Comparison of ENCODE assay signal across 21 cellular contexts in genomic region chr1:113943028-113943811, GRCh38. TPM values are rescaled to one million over a fixed set of nuclear protein-coding genes. Genes with fewer than 3 reads are reported as not detected.
DNase-seq lines count a peak whose midpoint lies in the region; ATAC-seq and TF ChIP-seq lines count a peak whose summit lies in the region.
"Had no signal": no experiment of that assay in that cellular context is flagged by ENCODE, and none has a peak within 500 bp of the region (broad histone marks: within the 10 kb centered on the region; RNA-seq: fewer than 3 reads in every experiment).

No MANE protein-coding gene starts in this region.

- peaks cover 85% of the 10 kb centered on the region for H4K20me1 ChIP-seq in Loucy (ENCODE audit: insufficient read depth, low read length, poor library complexity, severe bottlenecking)

- peak overlapping the region; percentile 41 for H3K4me2 ChIP-seq in Loucy (ENCODE audit: low read depth, low read length, poor library complexity, severe bottlenecking)

- H3K27me3 Mint-ChIP-seq in CD8-positive, alpha-beta T cell (ENCODE audit: low read depth) = no peaks in the 10 kb centered on the region
- H3K27me3 Mint-ChIP-seq in activated T-helper 2 cell treated with anti-CD3 and anti-CD28 coated beads, Interferon-gamma antibody, Interleukin-2, Interleukin-4, amounts not matched to agents 10 μg/mL and 5 μg/mL and 100 μg/mL, durations not matched to agents 14 hours and 24 hours and 36 hours (ENCODE audit: low read depth) = no peaks in the 10 kb centered on the region
- H3K27me3 Mint-ChIP-seq: activated B cell treated with CpG ODN at 0.5 μM for 24 hours, B cell, type B pancreatic cell had no signal

- H3K9ac ChIP-seq in Loucy (ENCODE audit: low read depth, low read length, poor library complexity, severe bottlenecking) = no peak overlapping the region

- H2AFZ ChIP-seq in Loucy (ENCODE audit: low read length) = no peak overlapping the region

- peaks cover 7% of the 10 kb centered on the region; the same call in 1 of the 2 replicates for H3F3A ChIP-seq in Loucy (ENCODE audit: low read depth)

- no peaks in the 10 kb centered on the region for H3K9me3 ChIP-seq in CD8-positive, alpha-beta T cell (ENCODE audit: low read length)
- 0 out of 2 replicates have a peak, but pooled peaks cover 4% of the 10 kb centered on the region for H3K9me3 ChIP-seq in Loucy (ENCODE audit: insufficient read depth, low read depth, low read length)
- H3K9me3 ChIP-seq in right lobe of liver = no peaks in the 10 kb centered on the region

- no peak for TF ChIP-seq POLR2A in right lobe of liver (IDR thresholded peaks at IDR 0.05)

- H3K79me2 ChIP-seq in Loucy (ENCODE audit: insufficient read depth, low read length) = peaks cover 95% of the 10 kb centered on the region

- intact Hi-C loops in CD8-positive, alpha-beta T cell (cut with DNase I, micrococcal nuclease) = loop anchor here in 1 of 2 experiments (5.0 kb wide), 1 partner anchor 34 kb away; the partner anchor contains the start of gene OLFML3
- intact Hi-C loops in activated T-helper 2 cell treated with anti-CD3 and anti-CD28 coated beads, Interferon-gamma antibody, Interleukin-2, Interleukin-4, amounts not matched to agents 10 μg/mL and 5 μg/mL and 100 μg/mL, durations not matched to agents 14 hours and 24 hours and 36 hours (cut with micrococcal nuclease) = no loop called here
- intact Hi-C loops in right lobe of liver (cut with DNase I) = no loop called here

- peaks cover 75% of the 10 kb centered on the region for H3K4me1 ChIP-seq in CD8-positive, alpha-beta T cell (ENCODE audit: insufficient read depth, low read length)
- H3K4me1 ChIP-seq in Loucy (ENCODE audit: insufficient read depth, low read length, poor library complexity, severe bottlenecking) (peaks cover 48% of the 10 kb centered on the region), right lobe of liver (peaks cover 0 to 38% (median 20%) of the 10 kb centered on the region in 4 donors)

- no peaks in the 10 kb centered on the region for H3K9me2 ChIP-seq in Loucy (replicated peaks; ENCODE audit: low read depth, low read length)

- H3K36me3 Mint-ChIP-seq in CD8-positive, alpha-beta T cell = peaks cover 47% of the 10 kb centered on the region
- peaks cover 71% of the 10 kb centered on the region for H3K36me3 Mint-ChIP-seq in activated T-helper 2 cell treated with anti-CD3 and anti-CD28 coated beads, Interferon-gamma antibody, Interleukin-2, Interleukin-4, amounts not matched to agents 10 μg/mL and 5 μg/mL and 100 μg/mL, durations not matched to agents 14 hours and 24 hours and 36 hours (ENCODE audit: low read depth)

- H3K4me1 Mint-ChIP-seq in CD8-positive, alpha-beta T cell (ENCODE audit: low read depth) = peaks cover 81% of the 10 kb centered on the region
- peaks cover 68% of the 10 kb centered on the region for H3K4me1 Mint-ChIP-seq in activated T-helper 2 cell treated with anti-CD3 and anti-CD28 coated beads, Interferon-gamma antibody, Interleukin-2, Interleukin-4, amounts not matched to agents 10 μg/mL and 5 μg/mL and 100 μg/mL, durations not matched to agents 14 hours and 24 hours and 36 hours (ENCODE audit: low read depth)

- CTCF ChIA-PET in CD8-positive, alpha-beta T cell (lab: Charles Lee) = interaction anchor here (1.3 to 6.6 kb wide), 2 partner anchors 9 to 13 kb away, joined by 4 to 53 read pairs; partner anchors contain the start of gene HIPK1

- H3K27me3 ChIP-seq in CD8-positive, alpha-beta T cell (ENCODE audit: insufficient read depth, low read length) = no peaks in the 10 kb centered on the region
- no peaks in the 10 kb centered on the region for H3K27me3 ChIP-seq in Loucy (ENCODE audit: insufficient read depth, low read length, poor library complexity, severe bottlenecking)
- H3K27me3 ChIP-seq in right lobe of liver = no peaks in the 10 kb centered on the region
- H3K27me3 ChIP-seq: cardiac muscle cell had no signal

- peaks cover 3% of the 10 kb centered on the region for H3K36me3 ChIP-seq in CD8-positive, alpha-beta T cell (ENCODE audit: insufficient read depth, low read length)
- H3K36me3 ChIP-seq in Loucy (ENCODE audit: insufficient read depth, low read length) = peaks cover 44% of the 10 kb centered on the region
- H3K36me3 ChIP-seq in right lobe of liver = peaks cover 0 to 5% (median 0%) of the 10 kb centered on the region in 4 donors

- POLR2A ChIA-PET in CD8-positive, alpha-beta T cell (lab: Charles Lee) = interaction anchor here (6.1 kb wide), 1 partner anchor 13 kb away, joined by 35 read pairs; the partner anchor contains the start of gene HIPK1

- no peak overlapping the region for H3K27ac ChIP-seq in CD8-positive, alpha-beta T cell (ENCODE audit: low read depth, low read length)
- no peak overlapping the region for H3K27ac ChIP-seq in right lobe of liver
- H3K27ac ChIP-seq: cardiac muscle cell had no signal

- DNase-seq in CD8-positive, alpha-beta T cell = no peak
- DNase-seq in activated T-helper 2 cell treated with anti-CD3 and anti-CD28 coated beads, Interferon-gamma antibody, Interleukin-2, Interleukin-4, amounts not matched to agents 10 μg/mL and 5 μg/mL and 100 μg/mL, durations not matched to agents 14 hours and 24 hours and 36 hours (ENCODE audit: low spot score) = no peak
- DNase-seq in right lobe of liver = no peak
- no peak for DNase-seq in activated CD4-positive, CD25-positive, alpha-beta regulatory T cell (lab: John Stamatoyannopoulos, UW)
- no peak for DNase-seq in HuH-7 (ENCODE audit: low spot score)
- DNase-seq: activated B cell treated with CpG ODN at 0.5 μM for 24 hours; activated naive CD4-positive, alpha-beta T cell treated with anti-CD3 and anti-CD28 coated beads, Interleukin-2, amount 50 U/mL, for 16 hours; GOT3; NCI-H187 treated with DMSO at 0.1 percent for 48 hours; NCI-H510A; right cardiac atrium; stimulated activated CD4-positive, alpha-beta T cell treated with anti-CD3 and anti-CD28 coated beads, Interleukin-2, amount 100 ng/mL, for 48 hours; T-helper 1 cell had no signal

- peak overlapping the region; percentile 52 for H3K27ac Mint-ChIP-seq in CD8-positive, alpha-beta T cell
- H3K27ac Mint-ChIP-seq in activated T-helper 2 cell treated with anti-CD3 and anti-CD28 coated beads, Interferon-gamma antibody, Interleukin-2, Interleukin-4, amounts not matched to agents 10 μg/mL and 5 μg/mL and 100 μg/mL, durations not matched to agents 14 hours and 24 hours and 36 hours = peak overlapping the region; percentile 49
- H3K27ac Mint-ChIP-seq: activated B cell treated with CpG ODN at 0.5 μM for 24 hours, B cell, type B pancreatic cell had no signal

- ATAC-seq in CD8-positive, alpha-beta T cell = no peak
- ATAC-seq in right lobe of liver (peak in 3 of 4 donors; percentile 19 to 61 (median 47)), GM18502 (IDR thresholded peaks at IDR 0.05; ENCODE audit: poor library complexity, unreplicated experiment) (no peak), GM19328 (IDR thresholded peaks at IDR 0.05; ENCODE audit: unreplicated experiment) (no peak)
- ATAC-seq: right cardiac atrium had no signal

- no peak for TF ChIP-seq CTCF in CD8-positive, alpha-beta T cell (IDR thresholded peaks at IDR 0.05)
- no peak for TF ChIP-seq CTCF in Loucy (conservative IDR thresholded peaks at IDR 0.05; ENCODE audit: low read length)
- TF ChIP-seq CTCF in right lobe of liver (IDR thresholded peaks at IDR 0.05) = no peak

- H3K4me3 ChIP-seq in CD8-positive, alpha-beta T cell (ENCODE audit: low read depth, low read length) = no peak overlapping the region
- no peak overlapping the region for H3K4me3 ChIP-seq in Loucy (ENCODE audit: low read length, poor library complexity, severe bottlenecking)
- H3K4me3 ChIP-seq in right lobe of liver = no peak overlapping the region
- H3K4me3 ChIP-seq: cardiac muscle cell, lung had no signal

- no peak overlapping the region for H3K4me3 Mint-ChIP-seq in CD8-positive, alpha-beta T cell
- no peak overlapping the region for H3K4me3 Mint-ChIP-seq in activated T-helper 2 cell treated with anti-CD3 and anti-CD28 coated beads, Interferon-gamma antibody, Interleukin-2, Interleukin-4, amounts not matched to agents 10 μg/mL and 5 μg/mL and 100 μg/mL, durations not matched to agents 14 hours and 24 hours and 36 hours (ENCODE audit: low read depth)
- H3K4me3 Mint-ChIP-seq: activated B cell treated with CpG ODN at 0.5 μM for 24 hours, B cell, neural crest cell, type B pancreatic cell had no signal

- no peaks in the 10 kb centered on the region for H3K9me3 Mint-ChIP-seq in CD8-positive, alpha-beta T cell
- peaks cover 9% of the 10 kb centered on the region for H3K9me3 Mint-ChIP-seq in activated T-helper 2 cell treated with anti-CD3 and anti-CD28 coated beads, Interferon-gamma antibody, Interleukin-2, Interleukin-4, amounts not matched to agents 10 μg/mL and 5 μg/mL and 100 μg/mL, durations not matched to agents 14 hours and 24 hours and 36 hours
- H3K9me3 Mint-ChIP-seq: activated B cell treated with CpG ODN at 0.5 μM for 24 hours had no signal

RNA-seq across cellular contexts. Expression of gene HIPK1, which starts 14.1 kb away (rescaled TPM):
- 100 to 1,000 TPM; 301 to 312 TPM for total RNA-seq in CD8-positive, alpha-beta T cell
- 108 and 111 TPM in 2 replicates for total RNA-seq in activated T-helper 2 cell treated with anti-CD3 and anti-CD28 coated beads, Interferon-gamma antibody, Interleukin-2, Interleukin-4, amounts not matched to agents 10 μg/mL and 5 μg/mL and 100 μg/mL, durations not matched to agents 14 hours and 24 hours and 36 hours
- total RNA-seq in right lobe of liver = 10 to 100 TPM; 19.0 to 29.6 (median 23.5) TPM

RNA-seq across cellular contexts. Expression of gene OLFML3, which starts 36.1 kb away (rescaled TPM):
- under 1 TPM; 0.49 to 0.67 TPM for total RNA-seq in CD8-positive, alpha-beta T cell
- 0.11 and 0.18 TPM in 2 replicates for total RNA-seq in activated T-helper 2 cell treated with anti-CD3 and anti-CD28 coated beads, Interferon-gamma antibody, Interleukin-2, Interleukin-4, amounts not matched to agents 10 μg/mL and 5 μg/mL and 100 μg/mL, durations not matched to agents 14 hours and 24 hours and 36 hours
- 10 to 100 TPM in 1 of 6 experiments, 1 to 10 TPM in 5; 1.8 to 13.8 (median 6.6) TPM for total RNA-seq in right lobe of liver

RNA-seq across cellular contexts. Expression of gene DCLRE1B, which starts 38.1 kb away (rescaled TPM):
- total RNA-seq in CD8-positive, alpha-beta T cell = 1 to 10 TPM; 8.1 to 9.1 TPM
- total RNA-seq in activated T-helper 2 cell treated with anti-CD3 and anti-CD28 coated beads, Interferon-gamma antibody, Interleukin-2, Interleukin-4, amounts not matched to agents 10 μg/mL and 5 μg/mL and 100 μg/mL, durations not matched to agents 14 hours and 24 hours and 36 hours = 18.8 and 20.8 TPM in 2 replicates
- 1 to 10 TPM; 1.6 to 3.3 (median 1.9) TPM for total RNA-seq in right lobe of liver

RNA-seq across cellular contexts. Expression of gene AP4B1, which starts 38.6 kb away (rescaled TPM):
- 10 to 100 TPM; 63.7 to 67.3 TPM for total RNA-seq in CD8-positive, alpha-beta T cell
- total RNA-seq in activated T-helper 2 cell treated with anti-CD3 and anti-CD28 coated beads, Interferon-gamma antibody, Interleukin-2, Interleukin-4, amounts not matched to agents 10 μg/mL and 5 μg/mL and 100 μg/mL, durations not matched to agents 14 hours and 24 hours and 36 hours = 42.0 and 45.9 TPM in 2 replicates
- total RNA-seq in right lobe of liver = 1 to 10 TPM; 6.0 to 9.0 (median 7.0) TPM

RNA-seq across cellular contexts. Expression of gene BCL2L15, which starts 55.8 kb away (rescaled TPM):
- 1 to 10 TPM in 1 of 2 experiments, under 1 TPM in 1; 0.89 to 2.0 TPM for total RNA-seq in CD8-positive, alpha-beta T cell
- total RNA-seq in activated T-helper 2 cell treated with anti-CD3 and anti-CD28 coated beads, Interferon-gamma antibody, Interleukin-2, Interleukin-4, amounts not matched to agents 10 μg/mL and 5 μg/mL and 100 μg/mL, durations not matched to agents 14 hours and 24 hours and 36 hours = 0.39 and 1.1 TPM in 2 replicates
- under 1 TPM in 5 of 6 experiments, not detected in 1; 0.06 to 0.73 (median 0.13) TPM for total RNA-seq in right lobe of liver

Comparison
In these comparisons a context has a peak if more than half of its experiments do, and no peak if none do; other contexts are left out.
1. ATAC-seq: peak in right lobe of liver (3 of 4); none in CD8-positive, alpha-beta T cell (single experiment), GM18502 (single experiment) and GM19328 (single experiment).